Comparison of ENCODE assay signal across 24 cellular contexts in genomic region chr20:4776079-4776630, GRCh38. TPM values are rescaled to one million over a fixed set of nuclear protein-coding genes. Genes with fewer than 3 reads are reported as not detected.
A peak's percentile ranks its signal among the peaks of the same experiment; 100 is the strongest.
DNase-seq lines count a peak whose midpoint lies in the region; ATAC-seq, FAIRE-seq and TF ChIP-seq lines count a peak whose summit lies in the region.
"Had no signal": no experiment of that assay in that cellular context is flagged by ENCODE, and none has a peak within 500 bp of the region (broad histone marks: within the 10 kb centered on the region; RNA-seq: fewer than 3 reads in every experiment).

No MANE protein-coding gene starts in this region.

- H3F3A ChIP-seq in PC-9 (ENCODE audit: insufficient read depth, low read depth) = no peaks in the 10 kb centered on the region

- H3K79me2 ChIP-seq in PC-9 (ENCODE audit: low read depth) (no peaks in the 10 kb centered on the region), HepG2 (ENCODE audit: insufficient read depth, low read length) (no peaks in the 10 kb centered on the region)

- in situ Hi-C loops in HepG2 (cut with HindIII; ENCODE audit: extremely low pct_ligation_motif_present, low pct_unique_long_range_greater_than_20kb) = no loop called here

- H3K4me3 ChIP-seq in PC-9 = peak overlapping the region; percentile 36; the same call in 1 of the 2 replicates
- peak overlapping the region; percentile 1 to 56 (median 19); a peak in 4 of 6 replicates for H3K4me3 ChIP-seq in HepG2 (replicated peaks in 1 of 3; ENCODE audit: insufficient read depth in 1 of 3, low read depth in 2 of 3, low read length in 3 of 3)
- H3K4me3 ChIP-seq: psoas muscle, skin epidermis, tibial nerve had no signal

- H3K27ac Mint-ChIP-seq in activated CD4-positive, alpha-beta T cell treated with anti-CD3 and anti-CD28 coated beads, Interleukin-2, amount 10 ng/mL, durations not matched to agents 24 days and 14 days = peak overlapping the region; percentile 29
- H3K27ac Mint-ChIP-seq: immature natural killer cell had no signal

- H3K4me3 Mint-ChIP-seq in activated CD4-positive, alpha-beta T cell treated with anti-CD3 and anti-CD28 coated beads, Interleukin-2, amount 10 ng/mL, durations not matched to agents 24 days and 14 days = no peak overlapping the region
- H3K4me3 Mint-ChIP-seq: activated CD4-positive, alpha-beta T cell treated with anti-CD3 and anti-CD28 coated beads, Interleukin-2, amount 10 ng/mL, durations not matched to agents 7 days and 5 days; activated naive CD4-positive, alpha-beta T cell treated with anti-CD3 and anti-CD28 coated beads, Interleukin-2, amount 10 ng/mL, durations not matched to agents 7 days and 5 days; activated T-cell treated with anti-CD3 and anti-CD28 coated beads, Interleukin-2, amount 50 U/mL, for 4 hours; brain had no signal

- CTCF ChIA-PET in PC-9 (lab: Charles Lee) (no interaction called here), HepG2 (lab: Yijun Ruan, JAX; ENCODE audit: low intra/inter-chr PET ratio, low total read pairs) (no interaction called here)

- H3K9me3 ChIP-seq in PC-9 (ENCODE audit: insufficient read depth, low read depth) (no peaks in the 10 kb centered on the region), HepG2 (ENCODE audit: low read length) (peaks cover 24% of the 10 kb centered on the region)
- H3K9me3 ChIP-seq: tibial nerve had no signal

- no peaks in the 10 kb centered on the region for H4K20me1 ChIP-seq in PC-9 (ENCODE audit: insufficient read depth)
- no peaks in the 10 kb centered on the region for H4K20me1 ChIP-seq in HepG2 (ENCODE audit: insufficient read depth, low read length)

- H3K4me1 ChIP-seq in PC-9 (replicated peaks; ENCODE audit: insufficient read depth) (no peaks in the 10 kb centered on the region), HepG2 (ENCODE audit: insufficient read depth, low read length) (peaks cover 16% of the 10 kb centered on the region)
- H3K4me1 ChIP-seq: psoas muscle, tibial nerve had no signal

- H3K27me3 ChIP-seq in PC-9 (ENCODE audit: insufficient read depth, low read depth) (no peaks in the 10 kb centered on the region), HepG2 (ENCODE audit: control insufficient read depth in 1 of 2, insufficient read depth in 2 of 2, low read length in 2 of 2) (peaks cover 0 to 29% of the 10 kb centered on the region in 2 experiments; a peak in 4 of 5 replicates)
- H3K27me3 ChIP-seq: tibial nerve had no signal

- DNase-seq in activated CD4-positive, alpha-beta T cell treated with anti-CD3 and anti-CD28 coated beads, Interleukin-2, amount 10 ng/mL, durations not matched to agents 24 days and 14 days = no peak
- DNase-seq in activated CD4-positive, alpha-beta T cell treated with anti-CD3 and anti-CD28 coated beads for 1 hour = no peak
- DNase-seq in PC-9 = no peak
- no peak for DNase-seq in HepG2 (ENCODE audit: low spot score)
- no peak for DNase-seq in KG1 (lab: John Stamatoyannopoulos, UW)
- DNase-seq in NCI-H526 (lab: John Stamatoyannopoulos, UW) = no peak
- no peak for DNase-seq in globus pallidus (ENCODE audit: low spot score)
- DNase-seq: activated CD4-positive, alpha-beta T cell treated with anti-CD3 and anti-CD28 coated beads, Interleukin-2, amount 10 ng/mL, durations not matched to agents 7 days and 5 days; activated naive CD4-positive, alpha-beta T cell treated with anti-CD3 and anti-CD28 coated beads, Interleukin-2, amount 10 ng/mL, durations not matched to agents 7 days and 5 days; activated T-cell treated with anti-CD3 and anti-CD28 coated beads, Interleukin-2, amount 50 U/mL, for 4 hours; CD8-positive, alpha-beta memory T cell; DMS53; immature natural killer cell; Karpas-422; NCI-H1694; NCI-H524 treated with DMSO at 0.1 percent for 48 hours; psoas muscle had no signal

- H3K36me3 Mint-ChIP-seq in activated CD4-positive, alpha-beta T cell treated with anti-CD3 and anti-CD28 coated beads, Interleukin-2, amount 10 ng/mL, durations not matched to agents 24 days and 14 days (ENCODE audit: low read depth) = peaks cover 12% of the 10 kb centered on the region

- no peaks in the 10 kb centered on the region for H3K27me3 Mint-ChIP-seq in activated CD4-positive, alpha-beta T cell treated with anti-CD3 and anti-CD28 coated beads, Interleukin-2, amount 10 ng/mL, durations not matched to agents 24 days and 14 days
- H3K27me3 Mint-ChIP-seq: activated CD4-positive, alpha-beta T cell treated with anti-CD3 and anti-CD28 coated beads, Interleukin-2, amount 10 ng/mL, durations not matched to agents 7 days and 5 days had no signal

- POLR2A ChIA-PET in PC-9 (lab: Charles Lee; ENCODE audit: unreplicated experiment) = no interaction called here
- POLR2A ChIA-PET in HepG2 (lab: Yijun Ruan, JAX) = no interaction called here

- peak overlapping the region; percentile 32; the same call in 1 of the 2 replicates for H3K9ac ChIP-seq in HepG2 (ENCODE audit: insufficient read depth, low read depth, low read length)

- H3K4me1 Mint-ChIP-seq in activated CD4-positive, alpha-beta T cell treated with anti-CD3 and anti-CD28 coated beads, Interleukin-2, amount 10 ng/mL, durations not matched to agents 24 days and 14 days = peaks cover 3% of the 10 kb centered on the region
- H3K4me1 Mint-ChIP-seq: brain, immature natural killer cell had no signal

- 47% methylated on average over 14 of the region's 14 CpGs for WGBS in HepG2 (ENCODE audit: low lambda C conversion rate)

- FAIRE-seq in HepG2 (lab: Jason Lieb, UNC) = no peak
- FAIRE-seq: G401.6 had no signal

- no peak for TF ChIP-seq POLR2A in HepG2 (IDR thresholded peaks at IDR 0.05; ENCODE audit: insufficient read depth in 1 of 2, low read depth in 2 of 2, low read length in 2 of 2)

- H2AFZ ChIP-seq in PC-9 (no peak overlapping the region), HepG2 (ENCODE audit: low read length) (no peak overlapping the region)

- intact Hi-C loops in activated CD4-positive, alpha-beta T cell treated with anti-CD3 and anti-CD28 coated beads, Interleukin-2, amount 10 ng/mL, durations not matched to agents 24 days and 14 days (cut with micrococcal nuclease) = no loop called here
- intact Hi-C loops in PC-9 (cut with micrococcal nuclease; ENCODE audit: unreplicated experiment) (no loop called here), HepG2 (cut with micrococcal nuclease; ENCODE audit: unreplicated experiment) (no loop called here)

- peak overlapping the region; percentile 31; the same call in 1 of the 2 replicates for H3K4me2 ChIP-seq in PC-9
- peak overlapping the region; percentile 83 for H3K4me2 ChIP-seq in HepG2 (ENCODE audit: low read depth, low read length)

- H3K27ac ChIP-seq in PC-9 = no peak overlapping the region
- H3K27ac ChIP-seq in HepG2 (ENCODE audit: extremely low read length, insufficient read depth, low read length) = no peak overlapping the region
- H3K27ac ChIP-seq: psoas muscle, skin epidermis, tibial nerve had no signal

- no peak for TF ChIP-seq RAD21 in HepG2 (CRISPR knock-in tag; IDR thresholded peaks at IDR 0.05)

- BruUV-seq in PC-9 (replicated peaks; lab: Mats Ljungman, UMichigan) (no TSS peak), HepG2 (replicated peaks; lab: Mats Ljungman, UMichigan) (no TSS peak)

- ATAC-seq in HepG2 = peak; percentile 34
- no peak for ATAC-seq in GM19467 (IDR thresholded peaks at IDR 0.05; ENCODE audit: unreplicated experiment)
- ATAC-seq: activated T-cell treated with anti-CD3 and anti-CD28 coated beads, Interleukin-2, amount 50 U/mL, for 4 hours; HCT116; psoas muscle had no signal

- H3K9me3 Mint-ChIP-seq in activated CD4-positive, alpha-beta T cell treated with anti-CD3 and anti-CD28 coated beads, Interleukin-2, amount 10 ng/mL, durations not matched to agents 24 days and 14 days = peaks cover 18% of the 10 kb centered on the region

- TF ChIP-seq CTCF in PC-9 (conservative IDR thresholded peaks at IDR 0.05) (no peak), HepG2 (CRISPR knock-in tag; IDR thresholded peaks at IDR 0.05) (no peak)

- no peak for TF ChIP-seq EP300 in HepG2 (IDR thresholded peaks at IDR 0.05; ENCODE audit: low read depth in 2 of 2, low read length in 2 of 2)
- no peak for TF ChIP-seq EP300 in HepG2 (CRISPR knock-in tag; IDR thresholded peaks at IDR 0.05; ENCODE audit: borderline replicate concordance)

- H3K9me2 ChIP-seq in PC-9 (ENCODE audit: insufficient read depth) = no peaks in the 10 kb centered on the region

- H3K36me3 ChIP-seq in PC-9 (ENCODE audit: low read depth) = no peaks in the 10 kb centered on the region
- no peaks in the 10 kb centered on the region for H3K36me3 ChIP-seq in HepG2 (replicated peaks in 1 of 2; ENCODE audit: control insufficient read depth in 1 of 2, insufficient read depth in 2 of 2, low read length in 2 of 2)
- H3K36me3 ChIP-seq: tibial nerve had no signal

RNA-seq across cellular contexts. Expression of gene RASSF2, which starts 47.3 kb away (rescaled TPM):
- 38.1 and 38.5 TPM in 2 replicates for total RNA-seq in activated CD4-positive, alpha-beta T cell treated with anti-CD3 and anti-CD28 coated beads, Interleukin-2, amount 10 ng/mL, durations not matched to agents 24 days and 14 days
- 8.2 and 9.4 TPM in 2 replicates for total RNA-seq in PC-9 (2021)
- 0.53 and 0.83 TPM in 2 replicates for total RNA-seq in HepG2 (2016; rRNA removed; fragmentation: Illumina TruSeq; extraction: Trizol)
- under 0.01 and 0.09 TPM in 2 replicates for total RNA-seq in HepG2 (2016; cell fraction: cytosol; rRNA removed; fragmentation: Illumina TruSeq; extraction: Trizol; ENCODE audit: low read depth)
- total RNA-seq in HepG2 (2016; cell fraction: insoluble cytoplasmic fraction; rRNA removed; fragmentation: Illumina TruSeq; extraction: Trizol) = 0.61 and 0.86 TPM in 2 replicates
- total RNA-seq in HepG2 (2016; cell fraction: membrane; rRNA removed; fragmentation: Illumina TruSeq; extraction: Trizol) = 0.25 and 0.31 TPM in 2 replicates
- 0.19 and 0.44 TPM in 2 replicates for total RNA-seq in HepG2 (2016; cell fraction: nucleus; rRNA removed; fragmentation: Illumina TruSeq; extraction: Trizol)
- polyA plus RNA-seq in HepG2 (2011; rRNA removed) = 0.09 and 0.16 TPM in 2 replicates
- polyA plus RNA-seq in HepG2 (2011; cell fraction: cytosol; rRNA removed) = 0.09 and 0.10 TPM in 2 replicates
- polyA plus RNA-seq in HepG2 (2011; cell fraction: nucleus; rRNA removed) = 0.11 and 0.19 TPM in 2 replicates
- polyA plus RNA-seq in HepG2 (2012) = 0.05 and 0.08 TPM in 2 replicates
- 0.06 and 0.08 TPM in 2 replicates for polyA plus RNA-seq in HepG2 (2016; cell fraction: cytosol; fragmentation: Illumina TruSeq; extraction: Trizol; ENCODE audit: low read depth)
- 0.59 and 0.73 TPM in 2 replicates for polyA plus RNA-seq in HepG2 (2016; cell fraction: insoluble cytoplasmic fraction; fragmentation: Illumina TruSeq; extraction: Trizol; ENCODE audit: low read depth)
- polyA plus RNA-seq in HepG2 (2016; cell fraction: membrane; fragmentation: Illumina TruSeq; extraction: Trizol; ENCODE audit: low read depth) = 0.10 and 0.11 TPM in 2 replicates
- 0.48 and 0.55 TPM in 2 replicates for polyA plus RNA-seq in HepG2 (2016; cell fraction: nucleus; fragmentation: Illumina TruSeq; extraction: Trizol; ENCODE audit: insufficient read depth, low read depth)
- polyA minus RNA-seq in HepG2 (2011; rRNA and poly(A)+ RNA removed; ENCODE audit: low replicate concordance) = 0.06 TPM in 1 of 2 replicates, not detected in the other
- 0.10 TPM in 1 of 2 replicates, not detected in the other for polyA minus RNA-seq in HepG2 (2011; cell fraction: cytosol; rRNA and poly(A)+ RNA removed)
- polyA minus RNA-seq in HepG2 (2011; cell fraction: nucleus; rRNA and poly(A)+ RNA removed) = 0.12 and 0.13 TPM in 2 replicates

RNA-seq across cellular contexts. Expression of gene PRND, which starts 54.4 kb away (rescaled TPM):
- not detected in 2 replicates for total RNA-seq in activated CD4-positive, alpha-beta T cell treated with anti-CD3 and anti-CD28 coated beads, Interleukin-2, amount 10 ng/mL, durations not matched to agents 24 days and 14 days
- total RNA-seq in PC-9 (2021) (not detected in 2 replicates), HepG2 (2016; rRNA removed; fragmentation: Illumina TruSeq; extraction: Trizol) (not detected in 2 replicates)
- total RNA-seq in HepG2 (2016; cell fraction: cytosol; rRNA removed; fragmentation: Illumina TruSeq; extraction: Trizol; ENCODE audit: low read depth) = not detected in 2 replicates
- not detected in 2 replicates for total RNA-seq in HepG2 (2016; cell fraction: insoluble cytoplasmic fraction; rRNA removed; fragmentation: Illumina TruSeq; extraction: Trizol)
- not detected in 2 replicates for total RNA-seq in HepG2 (2016; cell fraction: membrane; rRNA removed; fragmentation: Illumina TruSeq; extraction: Trizol)
- not detected in 2 replicates for total RNA-seq in HepG2 (2016; cell fraction: nucleus; rRNA removed; fragmentation: Illumina TruSeq; extraction: Trizol)
- not detected in 2 replicates for polyA plus RNA-seq in HepG2 (2011; rRNA removed)
- polyA plus RNA-seq in HepG2 (2011; cell fraction: cytosol; rRNA removed) = not detected in 2 replicates
- polyA plus RNA-seq in HepG2 (2011; cell fraction: nucleus; rRNA removed) = not detected in 2 replicates
- not detected in 2 replicates for polyA plus RNA-seq in HepG2 (2012)
- polyA plus RNA-seq in HepG2 (2016; cell fraction: cytosol; fragmentation: Illumina TruSeq; extraction: Trizol; ENCODE audit: low read depth) = not detected in 2 replicates
- not detected in 2 replicates for polyA plus RNA-seq in HepG2 (2016; cell fraction: insoluble cytoplasmic fraction; fragmentation: Illumina TruSeq; extraction: Trizol; ENCODE audit: low read depth)
- not detected in 2 replicates for polyA plus RNA-seq in HepG2 (2016; cell fraction: membrane; fragmentation: Illumina TruSeq; extraction: Trizol; ENCODE audit: low read depth)
- not detected in 2 replicates for polyA plus RNA-seq in HepG2 (2016; cell fraction: nucleus; fragmentation: Illumina TruSeq; extraction: Trizol; ENCODE audit: insufficient read depth, low read depth)
- polyA minus RNA-seq in HepG2 (2011; rRNA and poly(A)+ RNA removed; ENCODE audit: low replicate concordance) = not detected in 2 replicates
- polyA minus RNA-seq in HepG2 (2011; cell fraction: cytosol; rRNA and poly(A)+ RNA removed) = not detected in 2 replicates
- not detected in 2 replicates for polyA minus RNA-seq in HepG2 (2011; cell fraction: nucleus; rRNA and poly(A)+ RNA removed)
- total RNA-seq: activated CD4-positive, alpha-beta T cell treated with anti-CD3 and anti-CD28 coated beads, Interleukin-2, amount 10 ng/mL, durations not matched to agents 7 days and 5 days; activated T-cell treated with anti-CD3 and anti-CD28 coated beads, Interleukin-2, amount 50 U/mL, for 4 hours; CD8-positive, alpha-beta memory T cell; psoas muscle; T-helper 2 cell treated with Interferon-gamma antibody and Interleukin-4, amounts not matched to agents 100 ng/mL and 5 ng/mL, for 36 hours had no signal
- polyA plus RNA-seq: immature natural killer cell, psoas muscle had no signal
